27 cellular contexts compared by ENCODE assay signal in genomic region chr11:68057807-68058206, GRCh38. TPM values are rescaled to one million over a fixed set of nuclear protein-coding genes. Genes with fewer than 3 reads are reported as not detected.
"Had no signal": no experiment of that assay in that cellular context is flagged by ENCODE, and none has a peak within 500 bp of the region (broad histone marks: within the 10 kb centered on the region; RNA-seq: fewer than 3 reads in every experiment).

No MANE protein-coding gene starts in this region.

- H3K9ac ChIP-seq: neural progenitor cell, parathyroid adenoma had no signal

- H3K4me1 Mint-ChIP-seq: activated naive CD8-positive, alpha-beta T cell treated with anti-CD3 and anti-CD28 coated beads for 36 hours; natural killer cell; stimulated activated naive CD8-positive, alpha-beta T cell treated with anti-CD3 and anti-CD28 coated beads, Interleukin-15, amount 100 ng/mL, for 72 hours had no signal

- H3K27me3 Mint-ChIP-seq: activated naive CD8-positive, alpha-beta T cell treated with anti-CD3 and anti-CD28 coated beads for 36 hours; stimulated activated naive CD8-positive, alpha-beta T cell treated with anti-CD3 and anti-CD28 coated beads, Interleukin-15, amount 100 ng/mL, for 72 hours had no signal

- H3K36me3 Mint-ChIP-seq: natural killer cell had no signal

- H3K27ac ChIP-seq: body of pancreas, colonic mucosa, gastrocnemius medialis, left ventricle myocardium inferior, neural progenitor cell, parathyroid adenoma, upper lobe of left lung had no signal

- H3K27me3 ChIP-seq: adrenal gland, body of pancreas, colonic mucosa, gastrocnemius medialis, neural progenitor cell, upper lobe of left lung had no signal

- H3K9me3 ChIP-seq: adrenal gland, body of pancreas, colonic mucosa, gastrocnemius medialis, left ventricle myocardium inferior, upper lobe of left lung had no signal

- H2AFZ ChIP-seq: neural progenitor cell, parathyroid adenoma had no signal

- H3K4me3 Mint-ChIP-seq: activated CD8-positive, alpha-beta T cell treated with anti-CD3 and anti-CD28 coated beads, Interleukin-2, amount 10 ng/mL, durations not matched to agents 7 days and 5 days; activated naive CD8-positive, alpha-beta T cell treated with anti-CD3 and anti-CD28 coated beads for 36 hours; activated T-cell treated with anti-CD3 and anti-CD28 coated beads, Interleukin-2, amount 50 U/mL, for 4 hours; natural killer cell; neural progenitor cell; stimulated activated naive CD8-positive, alpha-beta T cell treated with anti-CD3 and anti-CD28 coated beads, Interleukin-15, amount 100 ng/mL, for 72 hours had no signal

- ATAC-seq: activated CD8-positive, alpha-beta T cell treated with anti-CD3 and anti-CD28 coated beads, Interleukin-2, amount 10 ng/mL, durations not matched to agents 7 days and 5 days; activated T-cell treated with anti-CD3 and anti-CD28 coated beads, Interleukin-2, amount 50 U/mL, for 4 hours; body of pancreas; gastrocnemius medialis; natural killer cell; right cardiac atrium; stimulated activated naive CD8-positive, alpha-beta T cell treated with anti-CD3 and anti-CD28 coated beads, Interleukin-15, amount 100 ng/mL, for 72 hours had no signal

- H3K79me2 ChIP-seq: parathyroid adenoma had no signal

- H3K4me2 ChIP-seq: neural progenitor cell had no signal

- H3K4me3 ChIP-seq: adrenal gland, body of pancreas, colonic mucosa, gastrocnemius medialis, left ventricle myocardium inferior, lung, neural progenitor cell, upper lobe of left lung had no signal

- H3K9me3 Mint-ChIP-seq: activated naive CD8-positive, alpha-beta T cell treated with anti-CD3 and anti-CD28 coated beads for 36 hours; activated T-cell treated with anti-CD3 and anti-CD28 coated beads, Interleukin-2, amount 50 U/mL, for 4 hours; natural killer cell; neural progenitor cell; stimulated activated naive CD8-positive, alpha-beta T cell treated with anti-CD3 and anti-CD28 coated beads, Interleukin-15, amount 100 ng/mL, for 72 hours had no signal

- DNase-seq: activated CD4-positive, alpha-beta T cell treated with anti-CD3 and anti-CD28 coated beads for 1 hour; activated CD8-positive, alpha-beta T cell treated with anti-CD3 and anti-CD28 coated beads, Interleukin-2, amount 10 ng/mL, durations not matched to agents 7 days and 5 days; activated naive CD4-positive, alpha-beta T cell; activated naive CD8-positive, alpha-beta T cell treated with anti-CD3 and anti-CD28 coated beads for 36 hours; activated T-cell treated with anti-CD3 and anti-CD28 coated beads, Interleukin-2, amount 50 U/mL, for 4 hours; adrenal gland; aorta; body of pancreas; colonic mucosa; effector memory CD4-positive, alpha-beta T cell; erythroblast; gastrocnemius medialis; glutamatergic neuron; islet precursor cell; left ventricle myocardium inferior; mesendoderm; natural killer cell; occipital lobe; right cardiac atrium; stimulated activated CD4-positive, alpha-beta T cell treated with anti-CD3 and anti-CD28 coated beads, Interleukin-2, amount 100 ng/mL, for 48 hours; stimulated activated naive CD8-positive, alpha-beta T cell treated with anti-CD3 and anti-CD28 coated beads, Interleukin-15, amount 100 ng/mL, for 72 hours; substantia nigra; T-helper 2 cell; upper lobe of left lung had no signal

- H3K4me1 ChIP-seq: adrenal gland, body of pancreas, colonic mucosa, gastrocnemius medialis, left ventricle myocardium inferior, neural progenitor cell, parathyroid adenoma, upper lobe of left lung had no signal

- H3K27ac Mint-ChIP-seq: activated CD8-positive, alpha-beta T cell treated with anti-CD3 and anti-CD28 coated beads, Interleukin-2, amount 10 ng/mL, durations not matched to agents 7 days and 5 days; activated naive CD8-positive, alpha-beta T cell treated with anti-CD3 and anti-CD28 coated beads for 36 hours; natural killer cell; neural progenitor cell; stimulated activated naive CD8-positive, alpha-beta T cell treated with anti-CD3 and anti-CD28 coated beads, Interleukin-15, amount 100 ng/mL, for 72 hours had no signal

RNA-seq across cellular contexts. Expression of gene ALDH3B1, which starts 47.7 kb away (rescaled TPM):
- total RNA-seq: activated CD8-positive, alpha-beta T cell treated with anti-CD3 and anti-CD28 coated beads, Interleukin-2, amount 10 ng/mL, durations not matched to agents 7 days and 5 days; activated naive CD8-positive, alpha-beta T cell treated with anti-CD3 and anti-CD28 coated beads for 36 hours had no signal
